Comparison of ENCODE assay signal across 1 cellular context in genomic region chr1:209751627-209752231, GRCh38.
TF ChIP-seq lines count a peak whose summit lies in the region.

No MANE protein-coding gene starts in this region.

TF ChIP-seq in K562, 482 proteins besides CTCF, POLR2A, EP300 and RAD21 (continued from another document):
- TF ChIP-seq, protein P1, sequence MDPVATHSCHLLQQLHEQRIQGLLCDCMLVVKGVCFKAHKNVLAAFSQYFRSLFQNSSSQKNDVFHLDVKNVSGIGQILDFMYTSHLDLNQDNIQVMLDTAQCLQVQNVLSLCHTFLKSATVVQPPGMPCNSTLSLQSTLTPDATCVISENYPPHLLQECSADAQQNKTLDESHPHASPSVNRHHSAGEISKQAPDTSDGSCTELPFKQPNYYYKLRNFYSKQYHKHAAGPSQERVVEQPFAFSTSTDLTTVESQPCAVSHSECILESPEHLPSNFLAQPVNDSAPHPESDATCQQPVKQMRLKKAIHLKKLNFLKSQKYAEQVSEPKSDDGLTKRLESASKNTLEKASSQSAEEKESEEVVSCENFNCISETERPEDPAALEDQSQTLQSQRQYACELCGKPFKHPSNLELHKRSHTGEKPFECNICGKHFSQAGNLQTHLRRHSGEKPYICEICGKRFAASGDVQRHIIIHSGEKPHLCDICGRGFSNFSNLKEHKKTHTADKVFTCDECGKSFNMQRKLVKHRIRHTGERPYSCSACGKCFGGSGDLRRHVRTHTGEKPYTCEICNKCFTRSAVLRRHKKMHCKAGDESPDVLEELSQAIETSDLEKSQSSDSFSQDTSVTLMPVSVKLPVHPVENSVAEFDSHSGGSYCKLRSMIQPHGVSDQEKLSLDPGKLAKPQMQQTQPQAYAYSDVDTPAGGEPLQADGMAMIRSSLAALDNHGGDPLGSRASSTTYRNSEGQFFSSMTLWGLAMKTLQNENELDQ (CRISPR knock-in tag; IDR thresholded peaks at IDR 0.05; ENCODE audit: borderline replicate concordance) = no peak
- TF ChIP-seq, protein P2, sequence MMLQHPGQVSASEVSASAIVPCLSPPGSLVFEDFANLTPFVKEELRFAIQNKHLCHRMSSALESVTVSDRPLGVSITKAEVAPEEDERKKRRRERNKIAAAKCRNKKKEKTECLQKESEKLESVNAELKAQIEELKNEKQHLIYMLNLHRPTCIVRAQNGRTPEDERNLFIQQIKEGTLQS (IDR thresholded peaks at IDR 0.05) = no peak
- TF ChIP-seq, protein P2 (CRISPR knock-in tag; conservative IDR thresholded peaks at IDR 0.05) = no peak
- no peak for TF ChIP-seq TAF9B (IDR thresholded peaks at IDR 0.05; ENCODE audit: partially characterized antibody)
- TF ChIP-seq SMARCA5 (IDR thresholded peaks at IDR 0.05) = no peak
- TF ChIP-seq HSF4 (CRISPR knock-in tag; IDR thresholded peaks at IDR 0.05; ENCODE audit: borderline replicate concordance) = no peak
- TF ChIP-seq NCOA6 (IDR thresholded peaks at IDR 0.05) = no peak
TF ChIP-seq in K562: peak in this region for 0.
